1 cellular context compared by ENCODE assay signal in the genomic region with DNA sequence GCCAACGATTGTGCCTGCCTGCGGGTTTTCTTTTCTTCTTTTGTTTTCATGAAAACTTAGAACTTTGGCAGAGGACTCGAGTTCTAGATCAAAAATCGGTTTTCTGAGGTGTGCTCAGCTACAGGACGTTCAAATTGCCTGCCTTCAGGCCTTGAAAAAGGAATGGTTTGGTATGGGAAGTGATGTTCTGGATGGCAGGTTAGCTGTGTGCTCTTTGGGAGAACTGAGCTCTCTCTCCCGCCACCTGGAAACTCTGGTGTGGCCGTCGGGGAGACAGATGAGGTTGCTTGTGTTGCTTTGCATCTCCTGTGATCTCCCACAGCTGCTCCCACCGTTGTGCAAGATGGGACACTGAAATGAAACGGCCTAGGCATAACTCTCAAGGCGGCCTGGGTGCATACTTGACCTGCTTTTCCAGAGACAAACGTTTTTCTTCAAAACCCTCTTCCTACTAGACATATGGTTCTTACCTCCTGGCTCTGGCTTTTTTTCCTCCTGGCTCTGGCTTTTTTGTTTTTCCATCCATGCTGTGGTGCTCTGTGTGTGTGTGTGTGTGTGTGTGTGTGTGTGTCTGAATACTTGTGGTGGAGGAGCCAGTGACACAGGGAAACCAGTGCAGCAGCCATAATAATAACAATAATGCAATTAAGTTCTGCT.
A peak's percentile ranks its signal among the peaks of the same experiment; 100 is the strongest.
TF ChIP-seq lines count a peak whose summit lies in the region.

No MANE protein-coding gene starts in this region.

TF ChIP-seq in HepG2, 621 proteins besides CTCF, POLR2A, EP300 and RAD21 (continued from another document):
- TF ChIP-seq, protein P1, sequence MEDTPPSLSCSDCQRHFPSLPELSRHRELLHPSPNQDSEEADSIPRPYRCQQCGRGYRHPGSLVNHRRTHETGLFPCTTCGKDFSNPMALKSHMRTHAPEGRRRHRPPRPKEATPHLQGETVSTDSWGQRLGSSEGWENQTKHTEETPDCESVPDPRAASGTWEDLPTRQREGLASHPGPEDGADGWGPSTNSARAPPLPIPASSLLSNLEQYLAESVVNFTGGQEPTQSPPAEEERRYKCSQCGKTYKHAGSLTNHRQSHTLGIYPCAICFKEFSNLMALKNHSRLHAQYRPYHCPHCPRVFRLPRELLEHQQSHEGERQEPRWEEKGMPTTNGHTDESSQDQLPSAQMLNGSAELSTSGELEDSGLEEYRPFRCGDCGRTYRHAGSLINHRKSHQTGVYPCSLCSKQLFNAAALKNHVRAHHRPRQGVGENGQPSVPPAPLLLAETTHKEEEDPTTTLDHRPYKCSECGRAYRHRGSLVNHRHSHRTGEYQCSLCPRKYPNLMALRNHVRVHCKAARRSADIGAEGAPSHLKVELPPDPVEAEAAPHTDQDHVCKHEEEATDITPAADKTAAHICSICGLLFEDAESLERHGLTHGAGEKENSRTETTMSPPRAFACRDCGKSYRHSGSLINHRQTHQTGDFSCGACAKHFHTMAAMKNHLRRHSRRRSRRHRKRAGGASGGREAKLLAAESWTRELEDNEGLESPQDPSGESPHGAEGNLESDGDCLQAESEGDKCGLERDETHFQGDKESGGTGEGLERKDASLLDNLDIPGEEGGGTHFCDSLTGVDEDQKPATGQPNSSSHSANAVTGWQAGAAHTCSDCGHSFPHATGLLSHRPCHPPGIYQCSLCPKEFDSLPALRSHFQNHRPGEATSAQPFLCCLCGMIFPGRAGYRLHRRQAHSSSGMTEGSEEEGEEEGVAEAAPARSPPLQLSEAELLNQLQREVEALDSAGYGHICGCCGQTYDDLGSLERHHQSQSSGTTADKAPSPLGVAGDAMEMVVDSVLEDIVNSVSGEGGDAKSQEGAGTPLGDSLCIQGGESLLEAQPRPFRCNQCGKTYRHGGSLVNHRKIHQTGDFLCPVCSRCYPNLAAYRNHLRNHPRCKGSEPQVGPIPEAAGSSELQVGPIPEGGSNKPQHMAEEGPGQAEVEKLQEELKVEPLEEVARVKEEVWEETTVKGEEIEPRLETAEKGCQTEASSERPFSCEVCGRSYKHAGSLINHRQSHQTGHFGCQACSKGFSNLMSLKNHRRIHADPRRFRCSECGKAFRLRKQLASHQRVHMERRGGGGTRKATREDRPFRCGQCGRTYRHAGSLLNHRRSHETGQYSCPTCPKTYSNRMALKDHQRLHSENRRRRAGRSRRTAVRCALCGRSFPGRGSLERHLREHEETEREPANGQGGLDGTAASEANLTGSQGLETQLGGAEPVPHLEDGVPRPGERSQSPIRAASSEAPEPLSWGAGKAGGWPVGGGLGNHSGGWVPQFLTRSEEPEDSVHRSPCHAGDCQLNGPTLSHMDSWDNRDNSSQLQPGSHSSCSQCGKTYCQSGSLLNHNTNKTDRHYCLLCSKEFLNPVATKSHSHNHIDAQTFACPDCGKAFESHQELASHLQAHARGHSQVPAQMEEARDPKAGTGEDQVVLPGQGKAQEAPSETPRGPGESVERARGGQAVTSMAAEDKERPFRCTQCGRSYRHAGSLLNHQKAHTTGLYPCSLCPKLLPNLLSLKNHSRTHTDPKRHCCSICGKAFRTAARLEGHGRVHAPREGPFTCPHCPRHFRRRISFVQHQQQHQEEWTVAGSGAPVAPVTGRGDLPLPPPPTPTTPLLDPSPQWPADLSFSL (CRISPR knock-in tag; IDR thresholded peaks at IDR 0.05): peak; percentile 91
- 0 out of 2 replicates have a peak, but pooled peaks have one; percentile 10 for TF ChIP-seq SAP130 (CRISPR knock-in tag; IDR thresholded peaks at IDR 0.05; ENCODE audit: low read depth)
- TF ChIP-seq, protein P2, sequence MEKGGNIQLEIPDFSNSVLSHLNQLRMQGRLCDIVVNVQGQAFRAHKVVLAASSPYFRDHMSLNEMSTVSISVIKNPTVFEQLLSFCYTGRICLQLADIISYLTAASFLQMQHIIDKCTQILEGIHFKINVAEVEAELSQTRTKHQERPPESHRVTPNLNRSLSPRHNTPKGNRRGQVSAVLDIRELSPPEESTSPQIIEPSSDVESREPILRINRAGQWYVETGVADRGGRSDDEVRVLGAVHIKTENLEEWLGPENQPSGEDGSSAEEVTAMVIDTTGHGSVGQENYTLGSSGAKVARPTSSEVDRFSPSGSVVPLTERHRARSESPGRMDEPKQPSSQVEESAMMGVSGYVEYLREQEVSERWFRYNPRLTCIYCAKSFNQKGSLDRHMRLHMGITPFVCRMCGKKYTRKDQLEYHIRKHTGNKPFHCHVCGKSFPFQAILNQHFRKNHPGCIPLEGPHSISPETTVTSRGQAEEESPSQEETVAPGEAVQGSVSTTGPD (CRISPR knock-in tag; IDR thresholded peaks at IDR 0.05): no peak
- TF ChIP-seq NFYC (CRISPR knock-in tag; IDR thresholded peaks at IDR 0.05): no peak
- TF ChIP-seq ZNF644 (CRISPR knock-in tag; IDR thresholded peaks at IDR 0.05; ENCODE audit: low read depth): no peak
- no peak for TF ChIP-seq ZNF720 (CRISPR knock-in tag; IDR thresholded peaks at IDR 0.05)
- TF ChIP-seq GFI1 (CRISPR knock-in tag; IDR thresholded peaks at IDR 0.05; ENCODE audit: borderline replicate concordance): no peak
- TF ChIP-seq, protein P3, sequence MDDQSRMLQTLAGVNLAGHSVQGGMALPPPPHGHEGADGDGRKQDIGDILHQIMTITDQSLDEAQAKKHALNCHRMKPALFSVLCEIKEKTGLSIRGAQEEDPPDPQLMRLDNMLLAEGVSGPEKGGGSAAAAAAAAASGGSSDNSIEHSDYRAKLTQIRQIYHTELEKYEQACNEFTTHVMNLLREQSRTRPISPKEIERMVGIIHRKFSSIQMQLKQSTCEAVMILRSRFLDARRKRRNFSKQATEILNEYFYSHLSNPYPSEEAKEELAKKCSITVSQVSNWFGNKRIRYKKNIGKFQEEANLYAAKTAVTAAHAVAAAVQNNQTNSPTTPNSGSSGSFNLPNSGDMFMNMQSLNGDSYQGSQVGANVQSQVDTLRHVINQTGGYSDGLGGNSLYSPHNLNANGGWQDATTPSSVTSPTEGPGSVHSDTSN (CRISPR knock-in tag; IDR thresholded peaks at IDR 0.05; ENCODE audit: borderline replicate concordance): no peak
- TF ChIP-seq ZNF17 (CRISPR knock-in tag; IDR thresholded peaks at IDR 0.05): no peak
- TF ChIP-seq, protein P4, sequence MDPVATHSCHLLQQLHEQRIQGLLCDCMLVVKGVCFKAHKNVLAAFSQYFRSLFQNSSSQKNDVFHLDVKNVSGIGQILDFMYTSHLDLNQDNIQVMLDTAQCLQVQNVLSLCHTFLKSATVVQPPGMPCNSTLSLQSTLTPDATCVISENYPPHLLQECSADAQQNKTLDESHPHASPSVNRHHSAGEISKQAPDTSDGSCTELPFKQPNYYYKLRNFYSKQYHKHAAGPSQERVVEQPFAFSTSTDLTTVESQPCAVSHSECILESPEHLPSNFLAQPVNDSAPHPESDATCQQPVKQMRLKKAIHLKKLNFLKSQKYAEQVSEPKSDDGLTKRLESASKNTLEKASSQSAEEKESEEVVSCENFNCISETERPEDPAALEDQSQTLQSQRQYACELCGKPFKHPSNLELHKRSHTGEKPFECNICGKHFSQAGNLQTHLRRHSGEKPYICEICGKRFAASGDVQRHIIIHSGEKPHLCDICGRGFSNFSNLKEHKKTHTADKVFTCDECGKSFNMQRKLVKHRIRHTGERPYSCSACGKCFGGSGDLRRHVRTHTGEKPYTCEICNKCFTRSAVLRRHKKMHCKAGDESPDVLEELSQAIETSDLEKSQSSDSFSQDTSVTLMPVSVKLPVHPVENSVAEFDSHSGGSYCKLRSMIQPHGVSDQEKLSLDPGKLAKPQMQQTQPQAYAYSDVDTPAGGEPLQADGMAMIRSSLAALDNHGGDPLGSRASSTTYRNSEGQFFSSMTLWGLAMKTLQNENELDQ (CRISPR knock-in tag; IDR thresholded peaks at IDR 0.05; ENCODE audit: borderline replicate concordance): no peak
- no peak for TF ChIP-seq HNF4G (IDR thresholded peaks at IDR 0.05; ENCODE audit: borderline replicate concordance, low read depth, low read length)
- TF ChIP-seq HNF4G (CRISPR knock-in tag; IDR thresholded peaks at IDR 0.05; ENCODE audit: borderline replicate concordance, low read depth): no peak
- TF ChIP-seq, protein P5, sequence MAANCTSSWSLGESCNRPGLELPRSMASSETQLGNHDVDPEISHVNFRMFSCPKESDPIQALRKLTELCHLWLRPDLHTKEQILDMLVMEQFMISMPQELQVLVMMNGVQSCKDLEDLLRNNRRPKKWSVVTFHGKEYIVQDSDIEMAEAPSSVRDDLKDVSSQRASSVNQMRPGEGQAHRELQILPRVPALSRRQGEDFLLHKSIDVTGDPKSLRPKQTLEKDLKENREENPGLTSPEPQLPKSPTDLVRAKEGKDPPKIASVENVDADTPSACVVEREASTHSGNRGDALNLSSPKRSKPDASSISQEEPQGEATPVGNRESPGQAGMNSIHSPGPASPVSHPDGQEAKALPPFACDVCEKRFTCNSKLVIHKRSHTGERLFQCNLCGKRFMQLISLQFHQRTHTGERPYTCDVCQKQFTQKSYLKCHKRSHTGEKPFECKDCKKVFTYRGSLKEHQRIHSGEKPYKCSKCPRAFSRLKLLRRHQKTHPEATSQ (CRISPR knock-in tag; IDR thresholded peaks at IDR 0.05; ENCODE audit: borderline replicate concordance): no peak
- TF ChIP-seq, protein P6, sequence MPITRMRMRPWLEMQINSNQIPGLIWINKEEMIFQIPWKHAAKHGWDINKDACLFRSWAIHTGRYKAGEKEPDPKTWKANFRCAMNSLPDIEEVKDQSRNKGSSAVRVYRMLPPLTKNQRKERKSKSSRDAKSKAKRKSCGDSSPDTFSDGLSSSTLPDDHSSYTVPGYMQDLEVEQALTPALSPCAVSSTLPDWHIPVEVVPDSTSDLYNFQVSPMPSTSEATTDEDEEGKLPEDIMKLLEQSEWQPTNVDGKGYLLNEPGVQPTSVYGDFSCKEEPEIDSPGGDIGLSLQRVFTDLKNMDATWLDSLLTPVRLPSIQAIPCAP (CRISPR knock-in tag; IDR thresholded peaks at IDR 0.05; ENCODE audit: low read depth): no peak
- TF ChIP-seq ZNF3 (CRISPR knock-in tag; IDR thresholded peaks at IDR 0.05): no peak
- TF ChIP-seq ZNF224 (CRISPR knock-in tag; IDR thresholded peaks at IDR 0.05): 0 out of 2 replicates have a peak, but pooled peaks have one; percentile 16
- TF ChIP-seq, protein P7, sequence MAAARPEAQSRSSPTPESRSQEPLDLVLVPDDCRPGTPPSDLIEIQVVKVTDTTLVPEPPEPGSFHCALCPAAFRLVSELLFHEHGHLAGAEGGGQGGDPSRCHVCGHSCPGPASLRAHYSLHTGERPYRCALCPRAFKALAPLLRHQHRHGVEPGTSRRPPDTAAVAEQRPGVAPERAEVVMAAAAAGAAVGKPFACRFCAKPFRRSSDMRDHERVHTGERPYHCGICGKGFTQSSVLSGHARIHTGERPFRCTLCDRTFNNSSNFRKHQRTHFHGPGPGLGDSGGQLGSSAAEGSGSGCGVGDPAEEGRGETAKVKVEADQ (CRISPR knock-in tag; IDR thresholded peaks at IDR 0.05; ENCODE audit: borderline replicate concordance): 0 out of 2 replicates have a peak, but pooled peaks have one; percentile 13
- no peak for TF ChIP-seq HOXA7 (CRISPR knock-in tag; IDR thresholded peaks at IDR 0.05)
- no peak for TF ChIP-seq PHF20 (CRISPR knock-in tag; IDR thresholded peaks at IDR 0.05)
- TF ChIP-seq ZNF616 (CRISPR knock-in tag; IDR thresholded peaks at IDR 0.05; ENCODE audit: low read depth): no peak
- peak; percentile 41; the same call in 1 of the 2 replicates for TF ChIP-seq CEBPB (IDR thresholded peaks at IDR 0.05; ENCODE audit: borderline replicate concordance, low read depth, low read length)
- no peak for TF ChIP-seq NCOA1 (CRISPR knock-in tag; IDR thresholded peaks at IDR 0.05)
- TF ChIP-seq REPIN1 (CRISPR knock-in tag; IDR thresholded peaks at IDR 0.05; ENCODE audit: borderline replicate concordance, low read depth): 0 out of 2 replicates have a peak, but pooled peaks have one; percentile 54
- TF ChIP-seq, protein P8, sequence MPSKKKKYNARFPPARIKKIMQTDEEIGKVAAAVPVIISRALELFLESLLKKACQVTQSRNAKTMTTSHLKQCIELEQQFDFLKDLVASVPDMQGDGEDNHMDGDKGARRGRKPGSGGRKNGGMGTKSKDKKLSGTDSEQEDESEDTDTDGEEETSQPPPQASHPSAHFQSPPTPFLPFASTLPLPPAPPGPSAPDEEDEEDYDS (CRISPR knock-in tag; IDR thresholded peaks at IDR 0.05): 0 out of 2 replicates have a peak, but pooled peaks have one; percentile 25
- no peak for TF ChIP-seq ZNF572 (CRISPR knock-in tag; IDR thresholded peaks at IDR 0.05)
- no peak for TF ChIP-seq ZNF660 (CRISPR knock-in tag; IDR thresholded peaks at IDR 0.05; ENCODE audit: borderline replicate concordance, low read depth)
- no peak for TF ChIP-seq SOX6 (IDR thresholded peaks at IDR 0.05)
- peak; percentile 37; the same call in 1 of the 2 replicates for TF ChIP-seq SOX6 (CRISPR knock-in tag; IDR thresholded peaks at IDR 0.05)
- no peak for TF ChIP-seq ZNF766 (CRISPR knock-in tag; IDR thresholded peaks at IDR 0.05; ENCODE audit: borderline replicate concordance)
- TF ChIP-seq STAT5B (CRISPR knock-in tag; IDR thresholded peaks at IDR 0.05): no peak
- no peak for TF ChIP-seq CCAR2 (optimal IDR thresholded peaks at IDR 0.05; ENCODE audit: low read depth, low read length)
- TF ChIP-seq ZNF260 (CRISPR knock-in tag; IDR thresholded peaks at IDR 0.05; ENCODE audit: borderline replicate concordance, low read depth): no peak
- TF ChIP-seq, protein P9, sequence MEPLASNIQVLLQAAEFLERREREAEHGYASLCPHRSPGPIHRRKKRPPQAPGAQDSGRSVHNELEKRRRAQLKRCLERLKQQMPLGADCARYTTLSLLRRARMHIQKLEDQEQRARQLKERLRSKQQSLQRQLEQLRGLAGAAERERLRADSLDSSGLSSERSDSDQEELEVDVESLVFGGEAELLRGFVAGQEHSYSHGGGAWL (CRISPR knock-in tag; IDR thresholded peaks at IDR 0.05): no peak
- no peak for TF ChIP-seq ZNF446 (CRISPR knock-in tag; IDR thresholded peaks at IDR 0.05)
- TF ChIP-seq HMGA1 (CRISPR knock-in tag; conservative IDR thresholded peaks at IDR 0.05): no peak
- TF ChIP-seq POGZ (CRISPR knock-in tag; IDR thresholded peaks at IDR 0.05): no peak
- TF ChIP-seq ZFP37 (CRISPR knock-in tag; IDR thresholded peaks at IDR 0.05; ENCODE audit: borderline replicate concordance): no peak
- TF ChIP-seq, protein P10, sequence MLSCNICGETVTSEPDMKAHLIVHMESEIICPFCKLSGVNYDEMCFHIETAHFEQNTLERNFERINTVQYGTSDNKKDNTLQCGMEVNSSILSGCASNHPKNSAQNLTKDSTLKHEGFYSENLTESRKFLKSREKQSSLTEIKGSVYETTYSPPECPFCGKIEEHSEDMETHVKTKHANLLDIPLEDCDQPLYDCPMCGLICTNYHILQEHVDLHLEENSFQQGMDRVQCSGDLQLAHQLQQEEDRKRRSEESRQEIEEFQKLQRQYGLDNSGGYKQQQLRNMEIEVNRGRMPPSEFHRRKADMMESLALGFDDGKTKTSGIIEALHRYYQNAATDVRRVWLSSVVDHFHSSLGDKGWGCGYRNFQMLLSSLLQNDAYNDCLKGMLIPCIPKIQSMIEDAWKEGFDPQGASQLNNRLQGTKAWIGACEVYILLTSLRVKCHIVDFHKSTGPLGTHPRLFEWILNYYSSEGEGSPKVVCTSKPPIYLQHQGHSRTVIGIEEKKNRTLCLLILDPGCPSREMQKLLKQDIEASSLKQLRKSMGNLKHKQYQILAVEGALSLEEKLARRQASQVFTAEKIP (CRISPR knock-in tag; IDR thresholded peaks at IDR 0.05; ENCODE audit: borderline replicate concordance): no peak
- no peak for TF ChIP-seq NR1H2 (CRISPR knock-in tag; IDR thresholded peaks at IDR 0.05; ENCODE audit: borderline replicate concordance, low read depth)
- no peak for TF ChIP-seq NFYB (CRISPR knock-in tag; IDR thresholded peaks at IDR 0.05)
- TF ChIP-seq ZNF550 (CRISPR knock-in tag; IDR thresholded peaks at IDR 0.05; ENCODE audit: borderline replicate concordance): no peak
